In genomic region chr2:12935226-12935625, GRCh38 we compare ENCODE assay signal across 29 cellular contexts.
DNase-seq lines count a peak whose midpoint lies in the region; ATAC-seq and TF ChIP-seq lines count a peak whose summit lies in the region.
"Had no signal": no experiment of that assay in that cellular context is flagged by ENCODE, and none has a peak within 500 bp of the region (broad histone marks: within the 10 kb centered on the region; RNA-seq: fewer than 3 reads in every experiment).

No MANE protein-coding gene starts in this region.

- H3K4me3 ChIP-seq in osteoblast (ENCODE audit: insufficient read depth, low read length), result no peak overlapping the region
- H3K4me3 ChIP-seq: colonic mucosa, GM12878, mucosa of descending colon, Peyer's patch, right lobe of liver, transverse colon had no signal

- no peak for ATAC-seq in T-helper 17 cell
- ATAC-seq: activated CD8-positive, alpha-beta T cell treated with anti-CD3 and anti-CD28 coated beads for 36 hours; activated naive CD4-positive, alpha-beta T cell treated with anti-CD3 and anti-CD28 coated beads, Interleukin-2, amount 50 U/mL, for 72 hours; GM12878; mucosa of descending colon; natural killer cell; right lobe of liver had no signal

- no peaks in the 10 kb centered on the region for H3K36me3 ChIP-seq in osteoblast (ENCODE audit: insufficient read depth, low read length)
- H3K36me3 ChIP-seq: colonic mucosa, Peyer's patch, right lobe of liver, transverse colon had no signal

- peaks cover 11% of the 10 kb centered on the region for H3K4me1 ChIP-seq in osteoblast (ENCODE audit: insufficient read depth, low read length)
- H3K4me1 ChIP-seq: colonic mucosa, Peyer's patch, right lobe of liver had no signal

- H3K9me3 Mint-ChIP-seq in osteocyte (ENCODE audit: unreplicated experiment), result no peaks in the 10 kb centered on the region
- H3K9me3 Mint-ChIP-seq: activated CD8-positive, alpha-beta T cell treated with anti-CD3 and anti-CD28 coated beads for 36 hours; activated naive CD4-positive, alpha-beta T cell treated with anti-CD3 and anti-CD28 coated beads, Interleukin-2, amount 50 U/mL, for 72 hours; activated T-helper 2 cell treated with anti-CD3 and anti-CD28 coated beads, Interferon-gamma antibody, Interleukin-2, Interleukin-4, amounts not matched to agents 10 μg/mL and 5 μg/mL and 100 μg/mL, durations not matched to agents 14 hours and 24 hours and 36 hours; natural killer cell; T-helper 2 cell treated with Interferon-gamma antibody and Interleukin-4, amounts not matched to agents 5 μg/mL and 100 μg/mL, for 36 hours had no signal

- peaks cover 23% of the 10 kb centered on the region for H3K4me1 Mint-ChIP-seq in T-helper 17 cell
- H3K4me1 Mint-ChIP-seq in osteocyte (ENCODE audit: unreplicated experiment), result peaks cover 42% of the 10 kb centered on the region

- no peaks in the 10 kb centered on the region for H3K79me2 ChIP-seq in osteoblast (ENCODE audit: insufficient read depth, low read length)

- peak; percentile 11 for DNase-seq in G401 (ENCODE audit: low spot score)
- DNase-seq in T-helper 17 cell, result no peak
- peak; percentile 65 for DNase-seq in left kidney (ENCODE audit: low read depth, low spot score)
- no peak for DNase-seq in osteocyte (ENCODE audit: extremely low spot score, unreplicated experiment)
- no peak for DNase-seq in activated CD8-positive, alpha-beta memory T cell treated with anti-CD3 and anti-CD28 coated beads, Interleukin-2, amount 50 U/mL, for 4 hours
- DNase-seq in osteoblast (ENCODE audit: insufficient read length, low spot score, missing footprints), result no peak
- DNase-seq in activated effector memory CD4-positive, alpha-beta T cell treated with anti-CD3 and anti-CD28 coated beads, Interleukin-2, amount 50 U/mL, for 16 hours, result no peak
- no peak for DNase-seq in dedifferentiated amniotic fluid mesenchymal stem cell (ENCODE audit: extremely low spot score)
- DNase-seq: activated CD8-positive, alpha-beta T cell treated with anti-CD3 and anti-CD28 coated beads for 36 hours; CD4-positive, alpha-beta memory T cell; colonic mucosa; effector memory CD4-positive, alpha-beta T cell; H7; mucosa of descending colon; natural killer cell; NCI-H1092 treated with DMSO at 0.1 percent for 48 hours; NCI-H1694 treated with DMSO at 0.1 percent for 48 hours; NCI-H526 treated with DMSO at 0.1 percent for 48 hours; Peyer's patch; posterior cingulate gyrus; right lobe of liver; SHP77; stimulated activated CD4-positive, alpha-beta T cell treated with anti-CD3 and anti-CD28 coated beads, Interleukin-4, amount 100 ng/mL, for 24 hours; transverse colon had no signal

- no peaks in the 10 kb centered on the region for H3K36me3 Mint-ChIP-seq in T-helper 17 cell (ENCODE audit: low read depth)
- no peaks in the 10 kb centered on the region for H3K36me3 Mint-ChIP-seq in osteocyte (ENCODE audit: unreplicated experiment)
- H3K36me3 Mint-ChIP-seq: activated naive CD4-positive, alpha-beta T cell treated with anti-CD3 and anti-CD28 coated beads, Interleukin-2, amount 50 U/mL, for 72 hours; CD4-positive, alpha-beta memory T cell; natural killer cell had no signal

- no peak overlapping the region for H2AFZ ChIP-seq in osteoblast (ENCODE audit: low read length)

- peak overlapping the region; percentile 88 for H3K27ac Mint-ChIP-seq in T-helper 17 cell
- H3K27ac Mint-ChIP-seq in osteocyte (ENCODE audit: unreplicated experiment), result peak overlapping the region; percentile 58
- H3K27ac Mint-ChIP-seq: activated CD8-positive, alpha-beta T cell treated with anti-CD3 and anti-CD28 coated beads for 36 hours; activated naive CD4-positive, alpha-beta T cell treated with anti-CD3 and anti-CD28 coated beads, Interleukin-2, amount 50 U/mL, for 72 hours; activated T-helper 2 cell treated with anti-CD3 and anti-CD28 coated beads, Interferon-gamma antibody, Interleukin-2, Interleukin-4, amounts not matched to agents 10 μg/mL and 5 μg/mL and 100 μg/mL, durations not matched to agents 14 hours and 24 hours and 36 hours; B cell; natural killer cell; T-helper 2 cell treated with Interferon-gamma antibody and Interleukin-4, amounts not matched to agents 5 μg/mL and 100 μg/mL, for 36 hours had no signal

- no peaks in the 10 kb centered on the region for H3K9me3 ChIP-seq in T-helper 17 cell (ENCODE audit: control insufficient read depth, low read length, poor library complexity, severe bottlenecking)
- no peaks in the 10 kb centered on the region for H3K9me3 ChIP-seq in osteoblast (ENCODE audit: low read depth, low read length)
- H3K9me3 ChIP-seq: colonic mucosa, mucosa of descending colon, Peyer's patch, right lobe of liver, transverse colon had no signal

- no peaks in the 10 kb centered on the region for H4K20me1 ChIP-seq in osteoblast (ENCODE audit: insufficient read depth, low read length)

- H3K4me2 ChIP-seq in osteoblast (ENCODE audit: insufficient read depth, low read length), result no peak overlapping the region

- H3K27me3 Mint-ChIP-seq in T-helper 17 cell (no peaks in the 10 kb centered on the region), osteocyte (ENCODE audit: unreplicated experiment) (no peaks in the 10 kb centered on the region)
- H3K27me3 Mint-ChIP-seq: CD4-positive, alpha-beta memory T cell had no signal

- no peaks in the 10 kb centered on the region for H3K27me3 ChIP-seq in osteoblast (ENCODE audit: insufficient read depth, low read length)
- H3K27me3 ChIP-seq: colonic mucosa, Peyer's patch, right lobe of liver, transverse colon had no signal

- H3K4me3 Mint-ChIP-seq in T-helper 17 cell, result no peak overlapping the region
- H3K4me3 Mint-ChIP-seq in osteocyte (ENCODE audit: unreplicated experiment), result no peak overlapping the region
- H3K4me3 Mint-ChIP-seq: activated CD8-positive, alpha-beta T cell treated with anti-CD3 and anti-CD28 coated beads for 36 hours; B cell; CD4-positive, alpha-beta memory T cell; natural killer cell; T-helper 2 cell treated with Interferon-gamma antibody and Interleukin-4, amounts not matched to agents 5 μg/mL and 100 μg/mL, for 36 hours had no signal

- in situ Hi-C loops in G401 (cut with HindIII; ENCODE audit: low sequenced_read_pairs), result no loop called here

- H3K27ac ChIP-seq in osteoblast (ENCODE audit: low read depth, low read length), result no peak overlapping the region
- H3K27ac ChIP-seq: colonic mucosa, Peyer's patch, right lobe of liver, transverse colon had no signal

- TF ChIP-seq CTCF in osteocyte (IDR thresholded peaks at IDR 0.05), result no peak
- TF ChIP-seq CTCF in osteoblast (IDR thresholded peaks at IDR 0.05; ENCODE audit: extremely low read depth, low read depth, low read length), result no peak

Comparison
In these comparisons a context has a peak if more than half of its experiments do, and no peak if none do; other contexts are left out.
1. DNase-seq: peak in G401 (single experiment) and left kidney (single experiment); none in T-helper 17 cell (0 of 3), osteocyte (single experiment), activated CD8-positive, alpha-beta memory T cell treated with anti-CD3 and anti-CD28 coated beads, Interleukin-2, amount 50 U/mL, for 4 hours (single experiment), osteoblast (single experiment), activated effector memory CD4-positive, alpha-beta T cell treated with anti-CD3 and anti-CD28 coated beads, Interleukin-2, amount 50 U/mL, for 16 hours (single experiment) and dedifferentiated amniotic fluid mesenchymal stem cell (single experiment).